Comparison of ENCODE assay signal across 8 cellular contexts in the genomic region with DNA sequence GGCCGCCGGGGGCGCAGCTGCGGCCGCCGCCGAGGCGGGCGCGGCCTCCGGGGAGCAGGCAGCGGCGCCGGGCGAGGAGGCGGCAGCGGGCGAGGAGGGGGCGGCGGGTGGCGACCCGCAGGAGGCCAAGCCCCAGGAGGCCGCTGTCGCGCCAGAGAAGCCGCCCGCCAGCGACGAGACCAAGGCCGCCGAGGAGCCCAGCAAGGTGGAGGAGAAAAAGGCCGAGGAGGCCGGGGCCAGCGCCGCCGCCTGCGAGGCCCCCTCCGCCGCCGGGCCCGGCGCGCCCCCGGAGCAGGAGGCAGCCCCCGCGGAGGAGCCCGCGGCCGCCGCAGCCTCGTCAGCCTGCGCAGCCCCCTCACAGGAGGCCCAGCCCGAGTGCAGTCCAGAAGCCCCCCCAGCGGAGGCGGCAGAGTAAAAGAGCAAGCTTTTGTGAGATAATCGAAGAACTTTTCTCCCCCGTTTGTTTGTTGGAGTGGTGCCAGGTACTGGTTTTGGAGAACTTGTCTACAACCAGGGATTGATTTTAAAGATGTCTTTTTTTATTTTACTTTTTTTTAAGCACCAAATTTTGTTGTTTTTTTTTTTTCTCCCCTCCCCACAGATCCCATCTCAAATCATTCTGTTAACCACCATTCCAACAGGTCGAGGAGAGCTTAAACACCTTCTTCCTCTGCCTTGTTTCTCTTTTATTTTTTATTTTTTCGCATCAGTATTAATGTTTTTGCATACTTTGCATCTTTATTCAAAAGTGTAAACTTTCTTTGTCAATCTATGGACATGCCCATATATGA. TPM values are rescaled to one million over a fixed set of nuclear protein-coding genes. Genes with fewer than 3 reads are reported as not detected.
DNase-seq lines count a peak whose midpoint lies in the region; ATAC-seq, FAIRE-seq and TF ChIP-seq lines count a peak whose summit lies in the region.

No MANE protein-coding gene starts in this region.

- in situ Hi-C loops in HepG2 (cut with HindIII; ENCODE audit: extremely low pct_ligation_motif_present, low pct_unique_long_range_greater_than_20kb), result no loop called here
- in situ Hi-C loops in G401 (cut with HindIII; ENCODE audit: low sequenced_read_pairs), result no loop called here

- no peak for FAIRE-seq in bronchial epithelial cell (lab: Jason Lieb, UNC)
- no peak for FAIRE-seq in HepG2 (lab: Jason Lieb, UNC)

- peaks cover 13% of the 10 kb centered on the region for H3K27me3 Mint-ChIP-seq in GM23338 (ENCODE audit: insufficient read depth, low read depth, poor library complexity)

- H3K27ac Mint-ChIP-seq in GM23338, result no peak overlapping the region

- peak overlapping the region; percentile 71 for H3K4me3 Mint-ChIP-seq in GM23338

- H3K27ac ChIP-seq in GM23338 (ENCODE audit: low read depth) (no peak overlapping the region), HepG2 (ENCODE audit: extremely low read length, insufficient read depth, low read length) (peak overlapping the region; percentile 76), thymus (ENCODE audit: low read depth) (peak overlapping the region; percentile 91)

- H3K9me3 ChIP-seq in HepG2 (ENCODE audit: low read length) (no peaks in the 10 kb centered on the region), thymus (ENCODE audit: control insufficient read depth) (no peaks in the 10 kb centered on the region)

- no peak for TF ChIP-seq CTCF in AG04449 (IDR thresholded peaks at IDR 0.05; ENCODE audit: insufficient read depth, low read length, missing control alignments)
- peak in 1 of 2 experiments; percentile 46; a peak in 2 of 4 replicates for TF ChIP-seq CTCF in GM23338 (conservative IDR thresholded peaks at IDR 0.05; ENCODE audit: low read depth in 2 of 2)
- no peak for TF ChIP-seq CTCF in bronchial epithelial cell (IDR thresholded peaks at IDR 0.05; ENCODE audit: insufficient read depth, low read length, severe bottlenecking)
- no peak for TF ChIP-seq CTCF in HepG2 (CRISPR knock-in tag; IDR thresholded peaks at IDR 0.05)

- H3K9me2 ChIP-seq in GM23338 (ENCODE audit: insufficient read depth), result no peaks in the 10 kb centered on the region

- no TSS peak for BruUV-seq in HepG2 (replicated peaks; lab: Mats Ljungman, UMichigan)

- H3K4me1 ChIP-seq in GM23338 (ENCODE audit: insufficient read depth) (0 out of 2 replicates have a peak, but pooled peaks cover 8% of the 10 kb centered on the region), HepG2 (ENCODE audit: insufficient read depth, low read length) (peaks cover 30% of the 10 kb centered on the region), thymus (ENCODE audit: control insufficient read depth, insufficient read depth, low read length) (peaks cover 7% of the 10 kb centered on the region)

- intact Hi-C loops in HepG2 (cut with micrococcal nuclease; ENCODE audit: unreplicated experiment), result no loop called here

- H3K36me3 ChIP-seq in GM23338 (ENCODE audit: insufficient read depth), result 0 out of 2 replicates have a peak, but pooled peaks cover 5% of the 10 kb centered on the region
- no peaks in the 10 kb centered on the region for H3K36me3 ChIP-seq in bronchial epithelial cell (ENCODE audit: control insufficient read depth, insufficient read depth, low read length)
- no peaks in the 10 kb centered on the region; a peak in 1 of 5 replicates for H3K36me3 ChIP-seq in HepG2 (replicated peaks in 1 of 2; ENCODE audit: control insufficient read depth in 1 of 2, insufficient read depth in 2 of 2, low read length in 2 of 2)
- H3K36me3 ChIP-seq in thymus (ENCODE audit: control insufficient read depth, insufficient read depth), result peaks cover 3% of the 10 kb centered on the region

- H3K4me2 ChIP-seq in GM23338, result peak overlapping the region; percentile 93; the same call in 1 of the 2 replicates
- H3K4me2 ChIP-seq in HepG2 (ENCODE audit: low read depth, low read length), result peak overlapping the region; percentile 98

- 0 out of 2 replicates have a peak, but pooled peaks have one; percentile 15 for TF ChIP-seq RAD21 in HepG2 (CRISPR knock-in tag; IDR thresholded peaks at IDR 0.05)

- H2AFZ ChIP-seq in GM23338, result no peak overlapping the region
- no peak overlapping the region for H2AFZ ChIP-seq in HepG2 (ENCODE audit: low read length)

- peaks cover 5% of the 10 kb centered on the region for H3F3A ChIP-seq in GM23338 (replicated peaks; ENCODE audit: low read depth)

- H3K36me3 Mint-ChIP-seq in GM23338 (ENCODE audit: low read depth), result peaks cover 24% of the 10 kb centered on the region

- DNase-seq in AG04449 (ENCODE audit: low read depth, low spot score) (no peak), GM23338 (ENCODE audit: low spot score) (peak; percentile 65), bronchial epithelial cell (ENCODE audit: low read depth) (no peak), HepG2 (ENCODE audit: low spot score) (peak; percentile 42), T1000 (lab: John Stamatoyannopoulos, UW) (no peak), G401 (ENCODE audit: low spot score) (no peak), SHP77 treated with DMSO at 0.1 percent for 48 hours (lab: John Stamatoyannopoulos, UW) (no peak)

- TF ChIP-seq POLR2A in HepG2 (IDR thresholded peaks at IDR 0.05; ENCODE audit: insufficient read depth in 1 of 2, low read depth in 2 of 2, low read length in 2 of 2), result 0 out of 4 replicates have a peak, but pooled peaks of 1 of the 2 experiments have one; percentile 7

- CTCF ChIA-PET in AG04449 (lab: Yijun Ruan, JAX), result interaction anchor here (1.1 to 3.1 kb wide), 13 partner anchors 10 to 667 kb away, joined by 3 to 19 read pairs (median 9); no protein-coding TSS in a partner anchor
- CTCF ChIA-PET in HepG2 (lab: Yijun Ruan, JAX; ENCODE audit: low intra/inter-chr PET ratio, low total read pairs), result no interaction called here

- ATAC-seq in GM23338 (no peak), HepG2 (no peak)

- peak overlapping the region; percentile 100 for H3K9ac ChIP-seq in HepG2 (ENCODE audit: insufficient read depth, low read depth, low read length)

- peak overlapping the region; percentile 99 for H3K4me3 ChIP-seq in AG04449 (ENCODE audit: low read depth, low read length)
- H3K4me3 ChIP-seq in GM23338, result peak overlapping the region; percentile 95
- peak overlapping the region; percentile 72 for H3K4me3 ChIP-seq in bronchial epithelial cell (ENCODE audit: low read depth, low read length)
- H3K4me3 ChIP-seq in HepG2 (replicated peaks in 1 of 3; ENCODE audit: insufficient read depth in 1 of 3, low read depth in 2 of 3, low read length in 3 of 3), result peak overlapping the region; percentile 79 to 97 (median 88)
- peak overlapping the region; percentile 79 for H3K4me3 ChIP-seq in thymus (ENCODE audit: low read length)

- H3K4me1 Mint-ChIP-seq in GM23338, result peaks cover 16% of the 10 kb centered on the region

- peaks cover 19% of the 10 kb centered on the region for H3K27me3 ChIP-seq in GM23338 (ENCODE audit: insufficient read depth)
- no peaks in the 10 kb centered on the region for H3K27me3 ChIP-seq in bronchial epithelial cell (ENCODE audit: control insufficient read depth, insufficient read depth, low read length)
- peaks cover 0 to 3% of the 10 kb centered on the region in 2 experiments; a peak in 2 of 5 replicates for H3K27me3 ChIP-seq in HepG2 (ENCODE audit: control insufficient read depth in 1 of 2, insufficient read depth in 2 of 2, low read length in 2 of 2)
- H3K27me3 ChIP-seq in thymus (ENCODE audit: control insufficient read depth, insufficient read depth), result no peaks in the 10 kb centered on the region

- H3K79me2 ChIP-seq in GM23338 (replicated peaks; ENCODE audit: insufficient read depth) (peaks cover 45% of the 10 kb centered on the region), HepG2 (ENCODE audit: insufficient read depth, low read length) (peaks cover 50% of the 10 kb centered on the region)

- POLR2A ChIA-PET in AG04449 (lab: Yijun Ruan, JAX) (interaction anchor here (0.6 to 2.6 kb wide), 6 partner anchors 11 to 740 kb away, joined by 3 to 19 read pairs (median 8); no protein-coding TSS in a partner anchor), HepG2 (lab: Yijun Ruan, JAX) (interaction anchor here (0.6 to 4.8 kb wide), 7 partner anchors 12 to 554 kb away, joined by 3 to 82 read pairs (median 8); no protein-coding TSS in a partner anchor)

- TF ChIP-seq EP300 in HepG2 (IDR thresholded peaks at IDR 0.05; ENCODE audit: low read depth in 2 of 2, low read length in 2 of 2) (no peak), HepG2 (CRISPR knock-in tag; IDR thresholded peaks at IDR 0.05; ENCODE audit: borderline replicate concordance) (no peak)

- 13% methylated on average over 8 of the region's 59 CpGs for WGBS in HepG2 (ENCODE audit: low lambda C conversion rate)
- WGBS in thymus, result 87% methylated on average over 59 of the region's 59 CpGs

- peaks cover 7% of the 10 kb centered on the region; the same call in 2 of the 3 replicates for H3K9me3 Mint-ChIP-seq in GM23338

- H4K20me1 ChIP-seq in GM23338 (replicated peaks; ENCODE audit: insufficient read depth), result peaks cover 6% of the 10 kb centered on the region; the same call in 1 of the 2 replicates
- H4K20me1 ChIP-seq in HepG2 (ENCODE audit: insufficient read depth, low read length), result peaks cover 29% of the 10 kb centered on the region

RNA-seq across cellular contexts. Expression of a gene that starts 3.2 kb away (rescaled TPM):
- 85.9 and 87.6 TPM in 2 replicates for total RNA-seq in GM23338 (2014; rRNA removed; shearing (Covaris generic))
- polyA plus RNA-seq in GM23338 (2016; fragmentation: Nextera tagmentation; extraction: Ambion mirVana) (71.5 and 82.6 TPM in 2 replicates), HepG2 (2011; rRNA removed) (24.3 and 30.5 TPM in 2 replicates), thymus (87.5 TPM)
- total RNA-seq in bronchial epithelial cell (54.0 and 74.5 TPM in 2 replicates), HepG2 (2016; rRNA removed; fragmentation: Illumina TruSeq; extraction: Trizol) (39.5 and 46.7 TPM in 2 replicates)
- total RNA-seq in HepG2 (2016; cell fraction: cytosol; rRNA removed; fragmentation: Illumina TruSeq; extraction: Trizol; ENCODE audit: low read depth), result 2.8 and 3.4 TPM in 2 replicates
- 39.2 and 41.6 TPM in 2 replicates for total RNA-seq in HepG2 (2016; cell fraction: insoluble cytoplasmic fraction; rRNA removed; fragmentation: Illumina TruSeq; extraction: Trizol)
- 15.5 and 19.6 TPM in 2 replicates for total RNA-seq in HepG2 (2016; cell fraction: membrane; rRNA removed; fragmentation: Illumina TruSeq; extraction: Trizol)
- 34.9 and 35.7 TPM in 2 replicates for total RNA-seq in HepG2 (2016; cell fraction: nucleus; rRNA removed; fragmentation: Illumina TruSeq; extraction: Trizol)
- polyA plus RNA-seq in HepG2 (2011; cell fraction: cytosol; rRNA removed), result 12.3 and 17.5 TPM in 2 replicates
- 7.7 and 10.1 TPM in 2 replicates for polyA plus RNA-seq in HepG2 (2011; cell fraction: nucleus; rRNA removed)
- 46.4 and 60.2 TPM in 2 replicates for polyA plus RNA-seq in HepG2 (2012)
- polyA plus RNA-seq in HepG2 (2016; cell fraction: cytosol; fragmentation: Illumina TruSeq; extraction: Trizol; ENCODE audit: low read depth), result 4.2 and 4.7 TPM in 2 replicates
- polyA plus RNA-seq in HepG2 (2016; cell fraction: insoluble cytoplasmic fraction; fragmentation: Illumina TruSeq; extraction: Trizol; ENCODE audit: low read depth), result 53.4 and 58.8 TPM in 2 replicates
- polyA plus RNA-seq in HepG2 (2016; cell fraction: membrane; fragmentation: Illumina TruSeq; extraction: Trizol; ENCODE audit: low read depth), result 14.5 and 14.9 TPM in 2 replicates
- 42.7 and 48.0 TPM in 2 replicates for polyA plus RNA-seq in HepG2 (2016; cell fraction: nucleus; fragmentation: Illumina TruSeq; extraction: Trizol; ENCODE audit: insufficient read depth, low read depth)
- polyA minus RNA-seq in HepG2 (2011; rRNA and poly(A)+ RNA removed; ENCODE audit: low replicate concordance), result 0.07 and 12.9 TPM in 2 replicates
- polyA minus RNA-seq in HepG2 (2011; cell fraction: cytosol; rRNA and poly(A)+ RNA removed), result 32.4 and 32.5 TPM in 2 replicates
- polyA minus RNA-seq in HepG2 (2011; cell fraction: nucleus; rRNA and poly(A)+ RNA removed), result 18.7 and 19.6 TPM in 2 replicates
- total RNA-seq in G401 (2014; rRNA removed; shearing (Covaris generic)), result not detected in 2 replicates

Comparison
In these comparisons a context has a peak if more than half of its experiments do, and no peak if none do; other contexts are left out.
1. DNase-seq: peak in GM23338 (single experiment) and HepG2 (single experiment); none in AG04449 (single experiment), bronchial epithelial cell (single experiment), T1000 (single experiment), G401 (single experiment) and SHP77 treated with DMSO at 0.1 percent for 48 hours (single experiment).
2. Peak in every context shown above with its lines, with median percentiles within 50 percentile points of each other: H3K4me3 ChIP-seq.